ENCODE assay signal across 8 cellular contexts in genomic region chr17:7686221-7687071, GRCh38. TPM values are rescaled to one million over a fixed set of nuclear protein-coding genes. Genes with fewer than 3 reads are reported as not detected.
DNase-seq lines count a peak whose midpoint lies in the region; ATAC-seq and TF ChIP-seq lines count a peak whose summit lies in the region.

No MANE protein-coding gene starts in this region.

- peaks cover 57% of the 10 kb centered on the region for H3K4me1 Mint-ChIP-seq in central memory CD8-positive, alpha-beta T cell

- CTCF ChIA-PET in A673 (lab: Charles Lee): interaction anchor here (0.6 to 2.5 kb wide), 5 partner anchors 54 to 336 kb away, joined by 3 to 18 read pairs (median 7); partner anchors contain the start of genes FXR2 and SENP3

- peaks cover 20% of the 10 kb centered on the region for H3K4me1 ChIP-seq in A673 (ENCODE audit: insufficient read depth, low read length, poor library complexity, severe bottlenecking)

- peak overlapping the region; percentile 100 for H3K27ac Mint-ChIP-seq in central memory CD8-positive, alpha-beta T cell (ENCODE audit: low read depth)

- H3K9me3 Mint-ChIP-seq in central memory CD8-positive, alpha-beta T cell: no peaks in the 10 kb centered on the region

- peak; percentile 92 for DNase-seq in A673 (ENCODE audit: low spot score)
- peak; percentile 87 for DNase-seq in NCI-H2227 (lab: John Stamatoyannopoulos, UW; ENCODE audit: unreplicated experiment)
- DNase-seq in activated CD4-positive, CD25-positive, alpha-beta regulatory T cell treated with anti-CD3 and anti-CD28 coated beads, Interleukin-2, amount 50 U/mL, for 16 hours (ENCODE audit: low read depth, low spot score): peak; percentile 68
- DNase-seq in central memory CD8-positive, alpha-beta T cell (ENCODE audit: low spot score in 2 of 2): peak; percentile 75 to 86
- no peak for DNase-seq in kidney epithelial cell (ENCODE audit: low read depth)
- peak; percentile 73 to 74 for DNase-seq in stimulated activated CD4-positive, alpha-beta T cell treated with anti-CD3 and anti-CD28 coated beads, Interleukin-15, amount 100 ng/mL, for 48 hours (ENCODE audit: low read depth in 2 of 2)

- no peaks in the 10 kb centered on the region for H3K27me3 ChIP-seq in A673 (replicated peaks; ENCODE audit: insufficient read depth, low read depth, low read length, poor library complexity)
- no peaks in the 10 kb centered on the region for H3K27me3 ChIP-seq in kidney epithelial cell (ENCODE audit: control insufficient read depth, insufficient read depth, low read length)

- no peaks in the 10 kb centered on the region for H3K9me3 ChIP-seq in A673 (ENCODE audit: low read depth, low read length, poor library complexity, severe bottlenecking)

- H3K36me3 ChIP-seq in A673 (ENCODE audit: insufficient read depth, low read length, poor library complexity, severe bottlenecking) (no peaks in the 10 kb centered on the region), kidney epithelial cell (ENCODE audit: control insufficient read depth, insufficient read depth, low read length) (no peaks in the 10 kb centered on the region)

- intact Hi-C loops in A673 (cut with micrococcal nuclease; ENCODE audit: unreplicated experiment): loop anchor here (1.0 to 10.0 kb wide), 5 partner anchors 59 to 642 kb away; partner anchors contain the start of genes FGF11, MPDU1, NAA38 and SAT2

- peak overlapping the region; percentile 99 for H3K27ac ChIP-seq in A673 (ENCODE audit: low read depth, low read length, poor library complexity, severe bottlenecking)

- H3K4me3 ChIP-seq in A673 (ENCODE audit: low read depth, low read length, poor library complexity, severe bottlenecking) (peak overlapping the region; percentile 91), kidney epithelial cell (ENCODE audit: low read depth, low read length) (peak overlapping the region; percentile 91)

- H3K4me3 Mint-ChIP-seq in central memory CD8-positive, alpha-beta T cell: peak overlapping the region; percentile 89

- POLR2A ChIA-PET in A673 (lab: Charles Lee; ENCODE audit: low non-redundant PET): interaction anchor here (0.6 to 1.0 kb wide), 5 partner anchors 19 to 433 kb away, joined by 3 to 4 read pairs (median 3); no protein-coding TSS in a partner anchor

- peaks cover 41% of the 10 kb centered on the region for H3K36me3 Mint-ChIP-seq in central memory CD8-positive, alpha-beta T cell (ENCODE audit: insufficient read depth)

- BruUV-seq in A673 (replicated peaks; lab: Mats Ljungman, UMichigan): TSS peak; percentile 66

- TF ChIP-seq CTCF in A673 (conservative IDR thresholded peaks at IDR 0.05; ENCODE audit: low read depth, low read length): no peak
- no peak for TF ChIP-seq CTCF in kidney epithelial cell (IDR thresholded peaks at IDR 0.05; ENCODE audit: insufficient read depth, low read length, poor library complexity, severe bottlenecking)

- ATAC-seq in GM18861 (IDR thresholded peaks at IDR 0.05; ENCODE audit: unreplicated experiment) (peak; percentile 31), HG03103 (IDR thresholded peaks at IDR 0.05; ENCODE audit: low read depth, unreplicated experiment) (peak; percentile 40)
- ATAC-seq in central memory CD8-positive, alpha-beta T cell (replicated peaks; ENCODE audit: extremely low read depth, poor library complexity, severe bottlenecking): peak; percentile 38

- H3K27me3 Mint-ChIP-seq in central memory CD8-positive, alpha-beta T cell: no peaks in the 10 kb centered on the region

RNA-seq across cellular contexts. Expression of gene TP53, which starts 0.8 kb away (rescaled TPM):
- total RNA-seq in A673 (2021) (32.2 and 34.8 TPM in 2 replicates), kidney epithelial cell (154 and 168 TPM in 2 replicates)

RNA-seq across cellular contexts. Expression of gene WRAP53, which starts 1.8 kb away (rescaled TPM):
- total RNA-seq in A673 (2021) (42.2 and 51.8 TPM in 2 replicates), kidney epithelial cell (13.3 and 14.9 TPM in 2 replicates)

RNA-seq across cellular contexts. Expression of gene EFNB3, which starts 18.6 kb away (rescaled TPM):
- 10.0 and 15.8 TPM in 2 replicates for total RNA-seq in A673 (2021)
- 4.7 and 5.5 TPM in 2 replicates for total RNA-seq in kidney epithelial cell

RNA-seq across cellular contexts. Expression of gene DNAH2, which starts 31.1 kb away (rescaled TPM):
- 0.15 and 0.24 TPM in 2 replicates for total RNA-seq in A673 (2021)
- total RNA-seq in kidney epithelial cell: 0.04 TPM in 1 of 2 replicates, not detected in the other

RNA-seq across cellular contexts. Expression of gene ATP1B2, which starts 35.7 kb away (rescaled TPM):
- total RNA-seq in A673 (2021) (3.5 and 5.9 TPM in 2 replicates), kidney epithelial cell (not detected in 2 replicates)
